Comparison of ENCODE assay signal across 14 cellular contexts in the genomic region with DNA sequence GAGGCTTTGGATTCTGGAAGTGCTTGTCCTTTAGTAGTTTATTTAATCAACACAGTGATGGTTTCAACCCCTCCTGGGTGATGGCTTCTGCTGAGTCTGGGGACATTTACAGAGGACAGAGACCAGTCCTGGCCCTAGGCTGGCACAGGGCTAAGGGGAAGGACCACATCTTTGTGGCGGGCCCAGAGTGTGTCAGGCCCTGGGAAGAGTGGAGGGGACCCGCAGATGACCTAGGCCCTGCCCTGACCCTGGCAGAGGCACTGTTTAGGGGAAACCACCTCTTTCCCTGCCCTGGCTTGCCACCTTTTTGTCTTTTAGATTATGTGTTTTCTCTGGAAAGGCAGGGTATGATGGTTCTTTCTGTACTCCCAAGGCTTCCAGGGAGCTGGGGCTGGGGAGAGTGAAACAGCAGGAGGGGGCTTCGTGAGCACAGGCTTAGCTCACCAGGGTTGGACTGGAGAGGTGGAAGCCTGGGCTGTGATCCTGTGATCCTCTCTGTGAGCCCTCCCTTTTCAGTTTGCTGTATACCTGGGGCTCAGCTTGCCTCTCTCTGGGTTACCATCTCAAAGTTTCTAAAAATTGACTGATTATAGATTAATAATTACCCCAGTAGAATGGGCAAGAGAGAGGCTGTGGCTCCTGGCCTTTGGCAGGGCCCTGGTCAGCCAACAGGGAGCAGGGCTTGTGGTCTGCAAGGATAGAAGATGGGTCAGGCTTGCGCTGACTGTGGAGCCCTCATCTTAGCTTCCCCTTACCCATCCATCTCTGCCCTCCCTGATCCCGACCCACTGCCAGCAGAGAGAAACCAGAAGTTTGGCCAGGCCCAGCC. TPM values are rescaled to one million over a fixed set of nuclear protein-coding genes. Genes with fewer than 3 reads are reported as not detected.
DNase-seq lines count a peak whose midpoint lies in the region; ATAC-seq and TF ChIP-seq lines count a peak whose summit lies in the region.
"Had no signal": no experiment of that assay in that cellular context is flagged by ENCODE, and none has a peak within 500 bp of the region (broad histone marks: within the 10 kb centered on the region; RNA-seq: fewer than 3 reads in every experiment).

No MANE protein-coding gene starts in this region.

- H3K36me3 ChIP-seq in cardiac muscle cell, result no peaks in the 10 kb centered on the region
- no peaks in the 10 kb centered on the region for H3K36me3 ChIP-seq in esophagus (ENCODE audit: control insufficient read depth in 2 of 2, insufficient read depth in 2 of 2, low read length in 1 of 2)
- H3K36me3 ChIP-seq in osteoblast (ENCODE audit: insufficient read depth, low read length), result no peaks in the 10 kb centered on the region
- no peaks in the 10 kb centered on the region for H3K36me3 ChIP-seq in uterus

- no peak overlapping the region for H2AFZ ChIP-seq in osteoblast (ENCODE audit: low read length)

- TF ChIP-seq CTCF in cardiac muscle cell (IDR thresholded peaks at IDR 0.05; ENCODE audit: low read depth, low read length), result no peak
- no peak for TF ChIP-seq CTCF in osteoblast (IDR thresholded peaks at IDR 0.05; ENCODE audit: extremely low read depth, low read depth, low read length)
- TF ChIP-seq CTCF in uterus (IDR thresholded peaks at IDR 0.05), result no peak

- H3K4me2 ChIP-seq in osteoblast (ENCODE audit: insufficient read depth, low read length), result no peak overlapping the region

- ATAC-seq in left cardiac atrium, result no peak
- ATAC-seq: foreskin keratinocyte had no signal

- DNase-seq in cardiac muscle cell (ENCODE audit: low read depth in 1 of 2, low spot score in 1 of 2) (no peak), left cardiac atrium (no peak), osteoblast (ENCODE audit: insufficient read length, low spot score, missing footprints) (peak; percentile 17), uterus (no peak), NCI-H446 treated with DMSO at 0.1 percent for 48 hours (lab: John Stamatoyannopoulos, UW) (no peak), NCI-H510A (lab: John Stamatoyannopoulos, UW) (no peak)
- no peak for DNase-seq in activated CD4-positive, alpha-beta T cell treated with anti-CD3 and anti-CD28 coated beads for 1 hour
- DNase-seq: activated CD4-positive, alpha-beta T cell treated with anti-CD3 and anti-CD28 coated beads for 4 hours; DND-41; foreskin keratinocyte; NCI-H1092 treated with DMSO at 0.1 percent for 48 hours; stimulated activated CD4-positive, alpha-beta T cell treated with anti-CD3 and anti-CD28 coated beads, Interleukin-12 subunit alpha, Interleukin-12 subunit beta, amount 100 ng/mL, for 4 hours had no signal

- H3K27ac ChIP-seq in cardiac muscle cell, result peak overlapping the region; percentile 5
- H3K27ac ChIP-seq in esophagus (ENCODE audit: low read depth in 2 of 2, low read length in 1 of 2), result peak overlapping the region; percentile 58 to 65
- peak overlapping the region; percentile 38 for H3K27ac ChIP-seq in osteoblast (ENCODE audit: low read depth, low read length)
- H3K27ac ChIP-seq in uterus, result peak overlapping the region; percentile 94
- H3K27ac ChIP-seq: foreskin keratinocyte had no signal

- H3K79me2 ChIP-seq in osteoblast (ENCODE audit: insufficient read depth, low read length), result peaks cover under 1% of the 10 kb centered on the region

- no peaks in the 10 kb centered on the region for H3K27me3 ChIP-seq in cardiac muscle cell
- H3K27me3 ChIP-seq in esophagus (ENCODE audit: control insufficient read depth in 1 of 2, insufficient read depth in 2 of 2, low read length in 2 of 2), result no peaks in the 10 kb centered on the region
- no peaks in the 10 kb centered on the region for H3K27me3 ChIP-seq in osteoblast (ENCODE audit: insufficient read depth, low read length)
- no peaks in the 10 kb centered on the region for H3K27me3 ChIP-seq in uterus
- H3K27me3 ChIP-seq: foreskin keratinocyte had no signal

- H3K9me3 ChIP-seq in cardiac muscle cell (ENCODE audit: low read depth) (no peaks in the 10 kb centered on the region), esophagus (ENCODE audit: control insufficient read depth in 2 of 2, insufficient read depth in 1 of 2, low read depth in 1 of 2, low read length in 1 of 2) (no peaks in the 10 kb centered on the region), osteoblast (ENCODE audit: low read depth, low read length) (no peaks in the 10 kb centered on the region), uterus (no peaks in the 10 kb centered on the region)

- 54 to 67% methylated on average over 5 of the region's 5 CpGs for WGBS in esophagus, 2 donors

- peaks cover 3% of the 10 kb centered on the region for H4K20me1 ChIP-seq in osteoblast (ENCODE audit: insufficient read depth, low read length)

- H3K4me3 ChIP-seq in cardiac muscle cell (no peak overlapping the region), esophagus (ENCODE audit: low read depth in 1 of 2, low read length in 2 of 2) (no peak overlapping the region), osteoblast (ENCODE audit: insufficient read depth, low read length) (no peak overlapping the region), uterus (no peak overlapping the region)

- H3K4me1 ChIP-seq in cardiac muscle cell (ENCODE audit: low read depth) (peaks cover 19% of the 10 kb centered on the region), esophagus (ENCODE audit: control insufficient read depth in 2 of 2, insufficient read depth in 2 of 2, low read length in 1 of 2) (peaks cover 15 to 33% of the 10 kb centered on the region in 2 donors), osteoblast (ENCODE audit: insufficient read depth, low read length) (peaks cover 71% of the 10 kb centered on the region), uterus (peaks cover 35 to 39% of the 10 kb centered on the region in 2 donors)

- TF ChIP-seq POLR2A in uterus (IDR thresholded peaks at IDR 0.05), result no peak

- intact Hi-C loops in left cardiac atrium (cut with DNase I) (no loop called here), uterus (cut with DNase I; ENCODE audit: low total_unique reads) (no loop called here)

RNA-seq across cellular contexts. Expression of a gene that starts 1.8 kb away (rescaled TPM):
- total RNA-seq in cardiac muscle cell (2.7 and 4.4 TPM in 2 replicates), left cardiac atrium (100 to 1,000 TPM; 503 to 769 TPM), osteoblast (2.7 and 4.0 TPM in 2 replicates), uterus (100 to 1,000 TPM in 1 of 4 donors, 10 to 100 TPM in 1, 1 to 10 TPM in 2; 3.6 to 146 (median 10.6) TPM)
- polyA plus RNA-seq in cardiac muscle cell (0.94 and 1.1 TPM in 2 replicates), esophagus (1 to 10 TPM; 4.3 to 5.0 TPM)

RNA-seq across cellular contexts. Expression of a gene that starts 22.3 kb away (rescaled TPM):
- total RNA-seq in cardiac muscle cell (2.1 and 6.8 TPM in 2 replicates), left cardiac atrium (1 to 10 TPM; 2.9 to 3.0 TPM), osteoblast (under 0.01 TPM in 1 of 2 replicates, not detected in the other), uterus (10 to 100 TPM in 1 of 4 donors, 1 to 10 TPM in 2, not detected in 1; 3.2 to 69.1 (median 3.4) TPM)
- polyA plus RNA-seq in cardiac muscle cell (10.7 and 13.8 TPM in 2 replicates), esophagus (under 1 TPM; 0.05 to 0.24 TPM)
- total RNA-seq: mononuclear cell had no signal

Comparison
In these comparisons a context has a peak if more than half of its experiments do, and no peak if none do; other contexts are left out.
1. H3K27ac ChIP-seq: peak in every context shown above with its lines; median percentile 94 in uterus; 62 in esophagus; 38 in osteoblast; 5 in cardiac muscle cell.